Comparison of ENCODE assay signal across 1 cellular context in genomic region chr17:39650121-39650579, GRCh38.
TF ChIP-seq lines count a peak whose summit lies in the region.

No MANE protein-coding gene starts in this region.

TF ChIP-seq in GM23338, 12 proteins besides CTCF, POLR2A, EP300 and RAD21 (continued from another document):
- no peak for TF ChIP-seq ZNF462 (CRISPR knock-in tag; IDR thresholded peaks at IDR 0.05)
TF ChIP-seq in GM23338: peak in this region for 0.
